18 cellular contexts compared by ENCODE assay signal in genomic region chr21:33857846-33858671, GRCh38.
"Had no signal": no experiment of that assay in that cellular context is flagged by ENCODE, and none has a peak within 500 bp of the region (broad histone marks: within the 10 kb centered on the region; RNA-seq: fewer than 3 reads in every experiment).

No MANE protein-coding gene starts in this region.

- H3K27me3 ChIP-seq: left lung had no signal

- H3K4me1 ChIP-seq: left lung had no signal

- DNase-seq: activated CD4-positive, alpha-beta T cell treated with anti-CD3 and anti-CD28 coated beads for 48 hours; activated CD8-positive, alpha-beta memory T cell treated with anti-CD3 and anti-CD28 coated beads, Interleukin-2, amount 50 U/mL, for 48 hours; activated gamma-delta T cell treated with Interleukin-2 at 50 U/mL for 16 hours; activated T-cell treated with anti-CD3 and anti-CD28 coated beads, Interleukin-2, amount 50 U/mL, for 72 hours; dermis blood vessel endothelial cell; effector memory CD8-positive, alpha-beta T cell; head of caudate nucleus; left lung; mucosa of descending colon; naive thymus-derived CD4-positive, alpha-beta T cell; SK-N-SH; stimulated activated CD4-positive, alpha-beta T cell treated with anti-CD3 and anti-CD28 coated beads, Interleukin-4, amount 100 ng/mL, for 4 hours; stimulated activated CD8-positive, alpha-beta memory T cell treated with anti-CD3 and anti-CD28 coated beads, Interleukin-4, amount 100 ng/mL, for 48 hours; stimulated activated naive CD8-positive, alpha-beta T cell treated with anti-CD3 and anti-CD28 coated beads, Interleukin-15, Interleukin-2, amounts not matched to agents 100 U/mL and 50 U/mL, for 24 hours; T-helper 1 cell had no signal

- H3K4me2 ChIP-seq: SK-N-SH, smooth muscle cell had no signal

- H3K27ac ChIP-seq: epithelial cell of prostate, left lung had no signal

- H3K36me3 ChIP-seq: left lung, thoracic aorta had no signal

- H3K9ac ChIP-seq: SK-N-SH had no signal

- H3K9me3 ChIP-seq: left lung, mucosa of descending colon, SK-N-SH, thoracic aorta had no signal

- H3K4me3 ChIP-seq: left lung, mucosa of descending colon, smooth muscle cell had no signal
